ENCODE assay signal across 1 cellular context in the genomic region with DNA sequence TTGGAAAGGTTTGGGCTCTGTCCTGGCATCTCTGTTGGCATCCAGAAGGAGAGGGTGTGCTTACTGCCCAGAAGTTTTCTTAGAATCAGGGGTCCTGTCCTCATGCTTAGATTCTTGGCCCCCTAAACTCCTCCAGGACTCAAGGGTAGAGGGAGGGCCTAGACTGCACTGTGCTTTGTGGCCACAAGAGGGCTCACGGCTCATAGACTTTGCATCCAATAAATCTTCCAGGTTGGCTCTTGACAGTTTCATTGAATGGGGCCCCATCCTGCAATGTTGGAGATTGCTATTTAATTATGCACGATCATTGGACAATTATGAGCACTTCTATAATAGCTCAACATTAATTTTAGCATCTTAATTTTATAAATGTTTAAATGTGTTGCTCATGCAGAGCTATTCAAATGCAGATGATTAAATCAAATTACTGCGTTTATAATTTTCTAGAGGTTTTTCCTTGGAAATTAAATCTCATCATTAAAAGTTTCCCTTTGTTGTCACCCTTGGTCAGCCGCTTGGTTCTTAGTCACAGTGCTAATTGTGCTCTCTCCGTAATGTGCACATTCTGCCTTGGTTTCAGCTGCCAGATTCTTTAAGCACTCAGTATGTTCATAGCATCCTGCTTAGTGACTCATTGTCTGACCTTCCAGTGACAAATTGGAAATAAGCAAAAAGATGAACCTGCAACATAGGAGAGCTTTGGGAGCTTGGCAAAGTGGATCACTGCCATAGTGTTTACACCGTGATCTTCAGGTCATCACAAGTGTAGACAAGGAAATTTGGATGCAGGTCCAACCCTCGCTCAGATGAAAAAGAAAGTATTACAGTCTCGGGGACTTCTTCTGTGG.
TF ChIP-seq lines count a peak whose summit lies in the region.

No MANE protein-coding gene starts in this region.

TF ChIP-seq in GM23338, 12 proteins besides CTCF, POLR2A, EP300 and RAD21 (continued from another document):
- TF ChIP-seq, protein P1, sequence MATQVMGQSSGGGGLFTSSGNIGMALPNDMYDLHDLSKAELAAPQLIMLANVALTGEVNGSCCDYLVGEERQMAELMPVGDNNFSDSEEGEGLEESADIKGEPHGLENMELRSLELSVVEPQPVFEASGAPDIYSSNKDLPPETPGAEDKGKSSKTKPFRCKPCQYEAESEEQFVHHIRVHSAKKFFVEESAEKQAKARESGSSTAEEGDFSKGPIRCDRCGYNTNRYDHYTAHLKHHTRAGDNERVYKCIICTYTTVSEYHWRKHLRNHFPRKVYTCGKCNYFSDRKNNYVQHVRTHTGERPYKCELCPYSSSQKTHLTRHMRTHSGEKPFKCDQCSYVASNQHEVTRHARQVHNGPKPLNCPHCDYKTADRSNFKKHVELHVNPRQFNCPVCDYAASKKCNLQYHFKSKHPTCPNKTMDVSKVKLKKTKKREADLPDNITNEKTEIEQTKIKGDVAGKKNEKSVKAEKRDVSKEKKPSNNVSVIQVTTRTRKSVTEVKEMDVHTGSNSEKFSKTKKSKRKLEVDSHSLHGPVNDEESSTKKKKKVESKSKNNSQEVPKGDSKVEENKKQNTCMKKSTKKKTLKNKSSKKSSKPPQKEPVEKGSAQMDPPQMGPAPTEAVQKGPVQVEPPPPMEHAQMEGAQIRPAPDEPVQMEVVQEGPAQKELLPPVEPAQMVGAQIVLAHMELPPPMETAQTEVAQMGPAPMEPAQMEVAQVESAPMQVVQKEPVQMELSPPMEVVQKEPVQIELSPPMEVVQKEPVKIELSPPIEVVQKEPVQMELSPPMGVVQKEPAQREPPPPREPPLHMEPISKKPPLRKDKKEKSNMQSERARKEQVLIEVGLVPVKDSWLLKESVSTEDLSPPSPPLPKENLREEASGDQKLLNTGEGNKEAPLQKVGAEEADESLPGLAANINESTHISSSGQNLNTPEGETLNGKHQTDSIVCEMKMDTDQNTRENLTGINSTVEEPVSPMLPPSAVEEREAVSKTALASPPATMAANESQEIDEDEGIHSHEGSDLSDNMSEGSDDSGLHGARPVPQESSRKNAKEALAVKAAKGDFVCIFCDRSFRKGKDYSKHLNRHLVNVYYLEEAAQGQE (IDR thresholded peaks at IDR 0.05; ENCODE audit: unreplicated experiment), result no peak
- TF ChIP-seq STAT1 (IDR thresholded peaks at IDR 0.05; ENCODE audit: unreplicated experiment) (no peak), EZH2phosphoT487 (IDR thresholded peaks at IDR 0.05; ENCODE audit: unreplicated experiment) (no peak), POLR2AphosphoS5 (IDR thresholded peaks at IDR 0.05; ENCODE audit: low read depth) (no peak), NANOG (IDR thresholded peaks at IDR 0.05; ENCODE audit: borderline replicate concordance) (no peak)
